ENCODE assay signal across 8 cellular contexts in the genomic region with DNA sequence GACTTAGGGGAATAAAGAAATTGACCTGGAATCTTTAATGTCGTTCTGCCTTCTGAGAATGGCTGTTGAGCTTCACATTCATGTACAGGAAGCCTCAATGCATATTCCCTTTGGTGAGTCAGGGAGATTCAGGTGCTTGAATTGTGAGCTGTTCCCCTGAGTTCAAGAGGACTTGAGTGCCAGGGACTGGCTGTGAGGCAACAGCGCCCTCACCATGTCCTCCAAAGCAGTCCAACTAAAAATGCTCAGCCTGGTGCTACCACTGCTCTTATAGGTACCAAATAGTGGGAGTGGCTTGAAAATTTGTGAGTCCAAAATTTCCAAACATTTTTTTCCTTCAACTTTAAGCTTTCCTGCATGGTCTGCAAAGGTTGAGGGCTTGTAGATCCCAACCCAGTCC. TPM values are rescaled to one million over a fixed set of nuclear protein-coding genes. Genes with fewer than 3 reads are reported as not detected.
DNase-seq lines count a peak whose midpoint lies in the region; ATAC-seq and TF ChIP-seq lines count a peak whose summit lies in the region.

No MANE protein-coding gene starts in this region.

- peaks cover 32% of the 10 kb centered on the region for H3K36me3 ChIP-seq in DND-41 (ENCODE audit: insufficient read depth, low read length)
- no peaks in the 10 kb centered on the region for H3K36me3 ChIP-seq in kidney epithelial cell (ENCODE audit: control insufficient read depth, insufficient read depth, low read length)
- H3K36me3 ChIP-seq in ascending aorta = peaks cover 42 to 57% of the 10 kb centered on the region in 2 donors

- TF ChIP-seq CTCF in DND-41 (IDR thresholded peaks at IDR 0.05; ENCODE audit: borderline replicate concordance, extremely low read depth, low read length, poor library complexity, severe bottlenecking) = peak; percentile 57
- TF ChIP-seq CTCF in HFFc6 (IDR thresholded peaks at IDR 0.05) = peak; percentile 64
- peak; percentile 44 for TF ChIP-seq CTCF in kidney epithelial cell (IDR thresholded peaks at IDR 0.05; ENCODE audit: insufficient read depth, low read length, poor library complexity, severe bottlenecking)
- no peak for TF ChIP-seq CTCF in ascending aorta (IDR thresholded peaks at IDR 0.05)

- H3K4me3 ChIP-seq in DND-41 (ENCODE audit: low read depth in 1 of 2, low read length in 2 of 2) (no peak overlapping the region), kidney epithelial cell (ENCODE audit: low read depth, low read length) (no peak overlapping the region), ascending aorta (no peak overlapping the region)

- no peaks in the 10 kb centered on the region for H3K4me1 Mint-ChIP-seq in HFFc6 (ENCODE audit: low read depth)

- no peaks in the 10 kb centered on the region; the same call in 1 of the 2 replicates for H3K27me3 Mint-ChIP-seq in HFFc6 (ENCODE audit: insufficient read depth)

- peaks cover 6% of the 10 kb centered on the region for H3K36me3 Mint-ChIP-seq in HFFc6 (ENCODE audit: low read depth)

- intact Hi-C loops in ascending aorta (cut with DNase I) = no loop called here

- H3K4me1 ChIP-seq in DND-41 (ENCODE audit: insufficient read depth, low read length) (no peaks in the 10 kb centered on the region), ascending aorta (no peaks in the 10 kb centered on the region)

- DNase-seq in DND-41 (peak; percentile 18), HFFc6 (no peak), SW480 (ENCODE audit: low spot score) (peak; percentile 48), kidney epithelial cell (ENCODE audit: low read depth) (peak; percentile 2), amniotic stem cell (lab: John Stamatoyannopoulos, UW) (no peak), ascending aorta (ENCODE audit: low spot score in 2 of 2) (no peak)

- no peak overlapping the region for H3K27ac Mint-ChIP-seq in HFFc6

- no peak overlapping the region for H3K4me2 ChIP-seq in DND-41 (ENCODE audit: insufficient read depth, low read length)

- H3K79me2 ChIP-seq in DND-41 (ENCODE audit: insufficient read depth, low read length) = no peaks in the 10 kb centered on the region

- no peaks in the 10 kb centered on the region for H4K20me1 ChIP-seq in DND-41 (ENCODE audit: insufficient read depth, low read length)

- no peak overlapping the region for H2AFZ ChIP-seq in DND-41 (ENCODE audit: low read depth, low read length)

- no peaks in the 10 kb centered on the region for H3K9me3 ChIP-seq in DND-41 (ENCODE audit: insufficient read depth, low read length, severe bottlenecking)
- H3K9me3 ChIP-seq in ascending aorta = no peaks in the 10 kb centered on the region

- no peak overlapping the region for H3K9ac ChIP-seq in DND-41 (ENCODE audit: low read depth, low read length)

- H3K27ac ChIP-seq in DND-41 (ENCODE audit: low read length) = no peak overlapping the region
- no peak overlapping the region for H3K27ac ChIP-seq in ascending aorta

- no peak overlapping the region for H3K4me3 Mint-ChIP-seq in HFFc6

- ATAC-seq in DND-41 (ENCODE audit: insufficient read depth, low read depth) = peak; percentile 68; the same call in 2 of the 3 replicates
- no peak for ATAC-seq in HG03175 (IDR thresholded peaks at IDR 0.05; ENCODE audit: unreplicated experiment)
- ATAC-seq in HG02870 (IDR thresholded peaks at IDR 0.05; ENCODE audit: unreplicated experiment) = no peak

- H3K9me3 Mint-ChIP-seq in HFFc6 = no peaks in the 10 kb centered on the region

- no peaks in the 10 kb centered on the region for H3K27me3 ChIP-seq in DND-41 (ENCODE audit: insufficient read depth, low read length, poor library complexity)
- H3K27me3 ChIP-seq in kidney epithelial cell (ENCODE audit: control insufficient read depth, insufficient read depth, low read length) = no peaks in the 10 kb centered on the region
- H3K27me3 ChIP-seq in ascending aorta = no peaks in the 10 kb centered on the region

RNA-seq across cellular contexts. Expression of a gene that starts 54.1 kb away (rescaled TPM):
- total RNA-seq in HFFc6 (2021; fragmentation: NEBNext Ultra II Directional; extraction: Animal tissue kit (Norgen Biotek cat#: 25700)) = 10 to 100 TPM; 22.2 to 30.9 (median 27.5) TPM
- total RNA-seq in kidney epithelial cell (17.0 and 19.9 TPM in 2 replicates), ascending aorta (1.8 TPM)

Comparison
In these comparisons a context has a peak if more than half of its experiments do, and no peak if none do; other contexts are left out.
1. DNase-seq: peak in DND-41 (single experiment), SW480 (single experiment) and kidney epithelial cell (single experiment); none in HFFc6 (single experiment), amniotic stem cell (single experiment) and ascending aorta (0 of 2).
2. CTCF ChIP-seq: peak in DND-41 (single experiment), HFFc6 (single experiment) and kidney epithelial cell (single experiment); none in ascending aorta (0 of 3).